ENCODE assay signal across 1 cellular context in the genomic region with DNA sequence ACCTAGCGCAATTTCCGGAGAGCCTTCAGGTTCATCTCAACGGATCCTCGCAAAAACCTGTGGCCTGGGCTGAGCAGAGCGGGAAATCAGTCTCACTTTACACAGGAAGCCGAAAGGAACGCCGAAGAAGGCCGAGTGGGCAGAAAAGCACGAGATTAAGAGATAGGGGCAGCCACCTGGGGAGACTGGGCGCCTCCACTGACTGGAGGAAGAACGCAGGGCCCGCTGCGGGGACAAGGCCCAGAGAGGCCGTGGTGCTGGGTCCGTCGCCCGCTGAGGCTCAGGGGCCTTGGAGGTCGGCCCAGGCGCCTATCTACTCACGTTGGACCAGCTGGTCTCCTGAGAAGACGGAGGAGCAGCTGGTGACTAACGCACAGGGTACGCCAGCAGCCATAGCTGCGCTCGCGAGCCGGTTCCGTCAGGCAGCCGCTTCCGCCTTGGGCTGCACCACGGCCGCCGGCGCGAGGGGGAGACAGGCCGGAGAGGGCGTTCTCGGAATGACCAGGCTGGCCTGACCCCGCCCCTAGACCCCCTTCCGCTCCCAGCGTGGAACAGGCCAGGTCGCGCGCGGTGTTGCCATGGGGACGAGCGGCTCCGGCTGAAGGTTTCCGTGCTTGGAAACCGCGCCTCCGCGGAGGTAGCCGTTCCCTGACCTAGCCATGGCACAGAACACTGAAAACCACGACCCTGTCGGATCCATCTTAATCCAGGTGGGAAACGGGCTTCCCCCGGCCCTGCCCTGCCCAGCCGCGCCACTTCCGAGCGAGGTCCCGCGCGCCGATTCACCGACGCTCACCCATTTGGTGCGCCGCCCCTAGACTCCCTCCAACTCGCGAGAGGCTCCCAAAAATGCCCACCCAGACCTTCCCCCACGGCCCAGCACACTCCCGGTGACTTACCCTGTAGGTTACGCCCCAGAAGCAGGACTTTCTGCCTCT.
A peak's percentile ranks its signal among the peaks of the same experiment; 100 is the strongest.
TF ChIP-seq lines count a peak whose summit lies in the region.

AAGAB (minus strand) TSS at position 424 of the 938 bp plus-strand sequence; CDS start at position 394, 30 bp downstream.
IQCH (plus strand) TSS at position 549 of the 938 bp plus-strand sequence; CDS start at position 660, 111 bp downstream.

TF ChIP-seq in endothelial cell of umbilical vein, 7 proteins besides CTCF, POLR2A, EP300 and RAD21 (continued from another document):
- TF ChIP-seq GATA2 (IDR thresholded peaks at IDR 0.05; ENCODE audit: insufficient read depth, insufficient read length, low read depth, low read length), result peak; percentile 82
TF ChIP-seq in endothelial cell of umbilical vein: peak in this region for 6.
